Comparison of ENCODE assay signal across 13 cellular contexts in genomic region chr9:130932220-130933069, GRCh38. TPM values are rescaled to one million over a fixed set of nuclear protein-coding genes. Genes with fewer than 3 reads are reported as not detected.
DNase-seq lines count a peak whose midpoint lies in the region; ATAC-seq and TF ChIP-seq lines count a peak whose summit lies in the region.
"Had no signal": no experiment of that assay in that cellular context is flagged by ENCODE, and none has a peak within 500 bp of the region (broad histone marks: within the 10 kb centered on the region; RNA-seq: fewer than 3 reads in every experiment).

No MANE protein-coding gene starts in this region.

- peak; percentile 40 for TF ChIP-seq CTCF in GM12874 (IDR thresholded peaks at IDR 0.05; ENCODE audit: insufficient read depth, low read depth, low read length)
- no peak for TF ChIP-seq CTCF in spleen (IDR thresholded peaks at IDR 0.05 in 8 of 11, conservative IDR thresholded peaks at IDR 0.05 in 3 of 11)

- H2BK15ac ChIP-seq in neuronal stem cell (ENCODE audit: low read length): no peak overlapping the region

- intact Hi-C loops in spleen (cut with DNase I; ENCODE audit: low total_unique reads): no loop called here

- H3K4me2 ChIP-seq in neuronal stem cell (ENCODE audit: insufficient read depth, low read length, poor library complexity, severe bottlenecking): no peak overlapping the region

- WGBS in neuronal stem cell (ENCODE audit: extremely low coverage in 2 of 2, insufficient read length in 2 of 2, insufficient replicate concordance in 1 of 2), 2 donors: no CpG with 5 or more reads among the region's 22 CpGs
- 52 to 60% (median 56%) methylated on average over 20 to 22 of the region's 22 CpGs for WGBS in spleen, 5 donors

- ATAC-seq in HG02852 (IDR thresholded peaks at IDR 0.05; ENCODE audit: unreplicated experiment): no peak
- ATAC-seq: body of pancreas; natural killer cell treated with Interleukin-12 subunit alpha and Interleukin-12 subunit beta and Interleukin-15 and Interleukin-18, amount 100 ng/mL, for 72 hours had no signal

- peak; percentile 66 for DNase-seq in RPMI8226
- DNase-seq in glomerular visceral epithelial cell (ENCODE audit: extremely low spot score): peak; percentile 51
- no peak for DNase-seq in neuronal stem cell (ENCODE audit: low spot score)
- DNase-seq in cerebellum (ENCODE audit: low spot score): no peak
- DNase-seq in activated T-cell treated with anti-CD3 and anti-CD28 coated beads, Interleukin-2, amount 50 U/mL, for 1 hour: no peak
- DNase-seq in spleen: no peak
- DNase-seq: body of pancreas, GDM1 had no signal

- H2BK12ac ChIP-seq in neuronal stem cell (ENCODE audit: low read length): no peak overlapping the region

- H3K9ac ChIP-seq in neuronal stem cell (ENCODE audit: low read depth, low read length, poor library complexity): no peak overlapping the region

- H3K27ac ChIP-seq in neuronal stem cell (replicated peaks; ENCODE audit: low read length): no peak overlapping the region
- no peak overlapping the region for H3K27ac ChIP-seq in spleen
- H3K27ac ChIP-seq: body of pancreas had no signal

- no peaks in the 10 kb centered on the region for H3K9me3 ChIP-seq in neuronal stem cell (replicated peaks in 1 of 2; ENCODE audit: control insufficient read depth in 2 of 2, insufficient read depth in 1 of 2, low read depth in 1 of 2, low read length in 2 of 2)
- no peaks in the 10 kb centered on the region for H3K9me3 ChIP-seq in spleen
- H3K9me3 ChIP-seq: body of pancreas had no signal

- H3K18ac ChIP-seq in neuronal stem cell (ENCODE audit: low read length): peak overlapping the region; percentile 11

- H3K27me3 ChIP-seq in neuronal stem cell (ENCODE audit: control insufficient read depth in 3 of 3, insufficient read depth in 3 of 3, low read depth in 1 of 3, low read length in 3 of 3): peaks cover 0 to 61% (median 3%) of the 10 kb centered on the region in 3 experiments
- peaks cover 0 to 88% (median 51%) of the 10 kb centered on the region in 7 donors for H3K27me3 ChIP-seq in spleen (replicated peaks in 1 of 7)

- no peaks in the 10 kb centered on the region for H3K79me1 ChIP-seq in neuronal stem cell (ENCODE audit: low read depth, low read length)

- peak overlapping the region; percentile 39 for H3K23ac ChIP-seq in neuronal stem cell (ENCODE audit: low read depth, low read length, poor library complexity)

- no peak overlapping the region for H2BK120ac ChIP-seq in neuronal stem cell (ENCODE audit: low read depth, low read length)

- no peaks in the 10 kb centered on the region for H3K36me3 ChIP-seq in neuronal stem cell (replicated peaks in 1 of 2; ENCODE audit: control insufficient read depth in 2 of 2, insufficient read depth in 2 of 2, low read length in 2 of 2)
- H3K36me3 ChIP-seq in spleen: no peaks in the 10 kb centered on the region

- peak overlapping the region; percentile 28 for H2AK5ac ChIP-seq in neuronal stem cell (ENCODE audit: low read depth, low read length)

- no peak for TF ChIP-seq POLR2A in spleen (IDR thresholded peaks at IDR 0.05)

- no peak overlapping the region for H4K91ac ChIP-seq in neuronal stem cell (ENCODE audit: low read depth, low read length, poor library complexity)

- H3K4me1 ChIP-seq in neuronal stem cell (ENCODE audit: control insufficient read depth in 2 of 2, insufficient read depth in 1 of 2, low read depth in 1 of 2, low read length in 2 of 2) (peaks cover 17 to 20% of the 10 kb centered on the region in 2 donors), spleen (peaks cover 0 to 23% (median 5%) of the 10 kb centered on the region in 6 donors)

- no peak overlapping the region for H3K4me3 ChIP-seq in neuronal stem cell (ENCODE audit: low read length in 2 of 2)
- no peak overlapping the region for H3K4me3 ChIP-seq in spleen
- H3K4me3 ChIP-seq: body of pancreas had no signal

- no peak overlapping the region for H4K8ac ChIP-seq in neuronal stem cell (ENCODE audit: low read depth, low read length)

- no peak overlapping the region for H2AFZ ChIP-seq in neuronal stem cell (ENCODE audit: low read length)

- H3K4ac ChIP-seq in neuronal stem cell (ENCODE audit: low read length): no peak overlapping the region

- no peak overlapping the region for H3K14ac ChIP-seq in neuronal stem cell (ENCODE audit: low read length)

- no peak overlapping the region for H2BK5ac ChIP-seq in neuronal stem cell (ENCODE audit: low read length)

RNA-seq across cellular contexts. Expression of gene FIBCD1, which starts 6.6 kb away (rescaled TPM):
- 0.82 TPM for polyA plus RNA-seq in neuronal stem cell (2013, experiment 1 of 2)
- polyA plus RNA-seq in neuronal stem cell (2013, experiment 2 of 2): 0.89 TPM
- total RNA-seq in cerebellum (4.1 TPM), spleen (under 1 TPM in 4 of 7 donors, not detected in 3; 0.26 to 0.51 (median 0.44) TPM)
- under 1 TPM; 0.02 to 0.35 (median 0.06) TPM for polyA plus RNA-seq in spleen
- total RNA-seq: natural killer cell treated with Interleukin-12 subunit alpha and Interleukin-12 subunit beta and Interleukin-15 and Interleukin-18, amount 100 ng/mL, for 72 hours had no signal

RNA-seq across cellular contexts. Expression of gene QRFP, which starts 35.8 kb away (rescaled TPM):
- not detected for polyA plus RNA-seq in neuronal stem cell (2013, experiment 1 of 2)
- polyA plus RNA-seq in neuronal stem cell (2013, experiment 2 of 2): not detected
- total RNA-seq in cerebellum: not detected
- not detected for total RNA-seq in spleen
- under 1 TPM in 2 of 3 donors, not detected in 1; 0.13 to 0.16 TPM for polyA plus RNA-seq in spleen
- total RNA-seq: body of pancreas; HT1080; natural killer cell treated with Interleukin-12 subunit alpha and Interleukin-12 subunit beta and Interleukin-15 and Interleukin-18, amount 100 ng/mL, for 72 hours; subcutaneous adipose tissue had no signal

Comparison
In these comparisons a context has a peak if more than half of its experiments do, and no peak if none do; other contexts are left out.
1. DNase-seq: peak in RPMI8226 (single experiment) and glomerular visceral epithelial cell (single experiment); none in neuronal stem cell (single experiment), cerebellum (single experiment), activated T-cell treated with anti-CD3 and anti-CD28 coated beads, Interleukin-2, amount 50 U/mL, for 1 hour (single experiment) and spleen (single experiment).